In the genomic region with DNA sequence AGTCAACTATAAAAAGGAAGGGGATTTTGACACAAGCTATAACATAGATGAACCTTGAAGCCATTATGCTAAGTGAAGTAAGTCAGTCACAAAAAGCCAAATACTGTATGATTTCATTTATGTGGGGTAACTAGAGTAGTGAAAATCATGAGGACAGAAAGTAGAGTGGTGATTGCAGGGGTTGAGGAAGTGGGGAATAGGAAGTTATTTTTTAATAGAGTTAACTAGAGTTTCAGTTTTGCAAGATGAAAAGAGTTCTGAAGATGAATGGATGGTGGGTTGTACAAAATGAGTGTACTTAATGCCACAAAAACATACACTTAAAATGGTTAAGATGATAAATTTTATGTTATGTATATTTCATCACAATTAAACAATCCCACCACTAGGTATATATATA, we compare ENCODE assay signal across 15 cellular contexts.
DNase-seq lines count a peak whose midpoint lies in the region; ATAC-seq lines count a peak whose summit lies in the region.
"Had no signal": no experiment of that assay in that cellular context is flagged by ENCODE, and none has a peak within 500 bp of the region (broad histone marks: within the 10 kb centered on the region; RNA-seq: fewer than 3 reads in every experiment).

No MANE protein-coding gene starts in this region.

- peaks cover 5% of the 10 kb centered on the region for H3K4me1 Mint-ChIP-seq in stimulated activated naive CD8-positive, alpha-beta T cell treated with anti-CD3 and anti-CD28 coated beads, Interleukin-15, amount 100 ng/mL, for 72 hours
- H3K4me1 Mint-ChIP-seq: activated CD4-positive, alpha-beta memory T cell treated with anti-CD3 and anti-CD28 coated beads, Interleukin-2, amount 10 ng/mL, durations not matched to agents 7 days and 5 days; natural killer cell had no signal

- no peak overlapping the region for H3K4me3 Mint-ChIP-seq in stimulated activated naive CD8-positive, alpha-beta T cell treated with anti-CD3 and anti-CD28 coated beads, Interleukin-15, amount 100 ng/mL, for 72 hours
- H3K4me3 Mint-ChIP-seq: activated CD4-positive, alpha-beta memory T cell treated with anti-CD3 and anti-CD28 coated beads, Interleukin-2, amount 10 ng/mL, durations not matched to agents 7 days and 5 days; natural killer cell had no signal

- H3K27ac Mint-ChIP-seq in stimulated activated naive CD8-positive, alpha-beta T cell treated with anti-CD3 and anti-CD28 coated beads, Interleukin-15, amount 100 ng/mL, for 72 hours = no peak overlapping the region
- H3K27ac Mint-ChIP-seq: activated CD4-positive, alpha-beta memory T cell treated with anti-CD3 and anti-CD28 coated beads, Interleukin-2, amount 10 ng/mL, durations not matched to agents 7 days and 5 days; natural killer cell had no signal

- H3K27ac ChIP-seq in caudate nucleus (ENCODE audit: low read depth, low read length) = no peak overlapping the region
- H3K27ac ChIP-seq: 22Rv1 had no signal

- no peaks in the 10 kb centered on the region for H3K9me3 Mint-ChIP-seq in stimulated activated naive CD8-positive, alpha-beta T cell treated with anti-CD3 and anti-CD28 coated beads, Interleukin-15, amount 100 ng/mL, for 72 hours
- H3K9me3 Mint-ChIP-seq: activated CD4-positive, alpha-beta memory T cell treated with anti-CD3 and anti-CD28 coated beads, Interleukin-2, amount 10 ng/mL, durations not matched to agents 7 days and 5 days; natural killer cell had no signal

- no peak for DNase-seq in stimulated activated naive CD8-positive, alpha-beta T cell treated with anti-CD3 and anti-CD28 coated beads, Interleukin-15, amount 100 ng/mL, for 72 hours
- DNase-seq in stimulated activated naive CD8-positive, alpha-beta T cell treated with anti-CD3 and anti-CD28 coated beads, Interleukin-15, Interleukin-2, amounts not matched to agents 100 U/mL and 50 U/mL, for 24 hours = no peak
- DNase-seq in superior temporal gyrus (ENCODE audit: extremely low spot score) (no peak), AG08395 (ENCODE audit: low spot score) (no peak), NCI-H128 (lab: John Stamatoyannopoulos, UW; ENCODE audit: unreplicated experiment) (no peak), caudate nucleus (lab: John Stamatoyannopoulos, UW) (no peak)
- DNase-seq: activated CD4-positive, alpha-beta memory T cell treated with anti-CD3 and anti-CD28 coated beads, Interleukin-2, amount 10 ng/mL, durations not matched to agents 7 days and 5 days; activated naive CD4-positive, alpha-beta T cell treated with Interleukin-2 at 50 U/mL for 16 hours; cerebellar nuclear complex; natural killer cell; NCI-H1092; NCI-H774 had no signal

- peak; percentile 56 for ATAC-seq in stimulated activated naive CD8-positive, alpha-beta T cell treated with anti-CD3 and anti-CD28 coated beads, Interleukin-15, amount 100 ng/mL, for 72 hours
- no peak for ATAC-seq in stimulated activated naive CD8-positive, alpha-beta T cell treated with anti-CD3 and anti-CD28 coated beads, Interleukin-15, Interleukin-2, amounts not matched to agents 100 U/mL and 50 U/mL, for 24 hours
- peak; percentile 87 for ATAC-seq in HG02623 (IDR thresholded peaks at IDR 0.05; ENCODE audit: unreplicated experiment)
- peak; percentile 97 for ATAC-seq in HG03378 (IDR thresholded peaks at IDR 0.05; ENCODE audit: unreplicated experiment)
- ATAC-seq: natural killer cell had no signal

- H3K27me3 Mint-ChIP-seq in stimulated activated naive CD8-positive, alpha-beta T cell treated with anti-CD3 and anti-CD28 coated beads, Interleukin-15, amount 100 ng/mL, for 72 hours = no peaks in the 10 kb centered on the region
